In genomic region chr13:48975101-48975925, GRCh38 we compare ENCODE assay signal across 8 cellular contexts. TPM values are rescaled to one million over a fixed set of nuclear protein-coding genes. Genes with fewer than 3 reads are reported as not detected.
DNase-seq lines count a peak whose midpoint lies in the region; ATAC-seq and TF ChIP-seq lines count a peak whose summit lies in the region.

Gene FNDC3A (plus strand): TSS chr13:48975912. CDS start chr13:49006191, 30,279 bp downstream.

- peak within 1 kb of the TSS; percentile 96 for H3K4me3 ChIP-seq in HUES48 (ENCODE audit: low read depth, low read length)
- H3K4me3 ChIP-seq in SK-N-MC, result peak within 1 kb of the TSS; percentile 93
- peak within 1 kb of the TSS; percentile 76 to 81 for H3K4me3 ChIP-seq in right atrium auricular region

- H3K27me3 ChIP-seq in HUES48 (ENCODE audit: control insufficient read depth, insufficient read depth, low read length) (no peaks in the 10 kb centered on the region), right atrium auricular region (no peaks in the 10 kb centered on the region)

- peak within 1 kb of the TSS; percentile 91 for H3K9ac ChIP-seq in HUES48 (ENCODE audit: low read depth, low read length)
- H3K9ac ChIP-seq in SK-N-MC (ENCODE audit: insufficient read length), result peak within 1 kb of the TSS; percentile 84

- peaks cover 7% of the 10 kb centered on the region; the same call in 1 of the 2 replicates for H3K9me3 ChIP-seq in HUES48 (ENCODE audit: control insufficient read depth, insufficient read depth, low read length)
- peaks cover 6% of the 10 kb centered on the region for H3K9me3 ChIP-seq in SK-N-MC (ENCODE audit: low read depth, low read length)
- H3K9me3 ChIP-seq in right atrium auricular region, result peaks cover 0 to 4% of the 10 kb centered on the region in 2 donors

- DNase-seq in Caki2 (ENCODE audit: low read depth) (peak; percentile 58), SK-N-MC (ENCODE audit: low read depth, low spot score) (no peak), anterior cingulate cortex (lab: John Stamatoyannopoulos, UW) (peak in 42 of 58 donors; percentile 3 to 85 (median 50)), right atrium auricular region (ENCODE audit: low spot score) (peak; percentile 68), pulmonary artery endothelial cell (ENCODE audit: low read depth, low spot score) (peak; percentile 10)

- H3K4me1 ChIP-seq in HUES48 (ENCODE audit: control insufficient read depth, insufficient read depth, low read length) (peaks cover 36% of the 10 kb centered on the region), right atrium auricular region (peaks cover 0 to 28% of the 10 kb centered on the region in 2 donors)

- H3K36me3 ChIP-seq in HUES48 (ENCODE audit: control insufficient read depth, insufficient read depth, low read length) (no peaks in the 10 kb centered on the region), SK-N-MC (ENCODE audit: insufficient read depth, low read length) (no peaks in the 10 kb centered on the region), right atrium auricular region (no peaks in the 10 kb centered on the region)

- H3K27ac ChIP-seq in HUES48 (ENCODE audit: low read depth, low read length), result peak within 1 kb of the TSS; percentile 98
- peak within 1 kb of the TSS; percentile 92 for H3K27ac ChIP-seq in SK-N-MC
- peak within 1 kb of the TSS; percentile 98 to 100 for H3K27ac ChIP-seq in right atrium auricular region

- ATAC-seq in GM19438 (IDR thresholded peaks at IDR 0.05; ENCODE audit: low read depth, unreplicated experiment), result peak; percentile 28
- ATAC-seq in GM19324 (IDR thresholded peaks at IDR 0.05; ENCODE audit: low FRiP score, unreplicated experiment), result no peak

- TF ChIP-seq CTCF in right atrium auricular region (IDR thresholded peaks at IDR 0.05), result peak in 1 of 2 donors; percentile 9

- in situ Hi-C loops in Caki2 (cut with HindIII; ENCODE audit: low pct_unique_long_range_greater_than_20kb, low sequenced_read_pairs), result no loop called here

RNA-seq across cellular contexts. Expression of gene FNDC3A, which starts in this region (rescaled TPM):
- total RNA-seq in Caki2 (2014; rRNA removed; shearing (Covaris generic); ENCODE audit: low replicate concordance), result 14.7 and 18.3 TPM in 2 replicates
- total RNA-seq in right atrium auricular region (10 to 100 TPM; 22.7 to 29.4 TPM), pulmonary artery endothelial cell (53.8 and 70.4 TPM in 2 replicates)
